8 cellular contexts compared by ENCODE assay signal in genomic region chr16:28317040-28317880, GRCh38. TPM values are rescaled to one million over a fixed set of nuclear protein-coding genes. Genes with fewer than 3 reads are reported as not detected.
DNase-seq lines count a peak whose midpoint lies in the region; ATAC-seq and TF ChIP-seq lines count a peak whose summit lies in the region.

No MANE protein-coding gene starts in this region.

- H3K4me1 ChIP-seq in esophagus squamous epithelium, result peaks cover 0 to 3% (median 0%) of the 10 kb centered on the region in 3 donors
- no peaks in the 10 kb centered on the region for H3K4me1 ChIP-seq in testis

- peak; percentile 78 to 87 (median 85) for TF ChIP-seq CTCF in esophagus squamous epithelium (IDR thresholded peaks at IDR 0.05)
- no peak for TF ChIP-seq CTCF in omental fat pad (IDR thresholded peaks at IDR 0.05)
- peak; percentile 50 to 86 (median 69) for TF ChIP-seq CTCF in testis (IDR thresholded peaks at IDR 0.05)

- WGBS in esophagus squamous epithelium, 2 donors, result 48 to 56% methylated on average over 2 to 18 of the region's 22 CpGs
- WGBS in testis, 2 donors, result 54 to 62% methylated on average over 16 to 22 of the region's 22 CpGs

- no peak overlapping the region for H3K4me3 ChIP-seq in esophagus squamous epithelium
- H3K4me3 ChIP-seq in testis, result no peak overlapping the region

- no peak overlapping the region for H3K27ac ChIP-seq in esophagus squamous epithelium
- no peak overlapping the region for H3K27ac ChIP-seq in testis

- H3K9me3 ChIP-seq in esophagus squamous epithelium (no peaks in the 10 kb centered on the region), testis (no peaks in the 10 kb centered on the region)

- H3K36me3 ChIP-seq in esophagus squamous epithelium (no peaks in the 10 kb centered on the region), testis (ENCODE audit: low read depth, missing control alignments) (no peaks in the 10 kb centered on the region)

- TF ChIP-seq POLR2A in esophagus squamous epithelium (IDR thresholded peaks at IDR 0.05) (no peak), testis (IDR thresholded peaks at IDR 0.05) (no peak)

- intact Hi-C loops in esophagus squamous epithelium (cut with DNase I), result no loop called here
- intact Hi-C loops in testis (cut with DNase I; ENCODE audit: low total_unique reads), result loop anchor here (5.0 kb wide), 1 partner anchor 40 kb away; no protein-coding TSS in a partner anchor

- ATAC-seq in omental fat pad (ENCODE audit: low FRiP score) (no peak), HG02678 (IDR thresholded peaks at IDR 0.05; ENCODE audit: unreplicated experiment) (no peak)

- no peaks in the 10 kb centered on the region for H3K27me3 ChIP-seq in esophagus squamous epithelium
- no peaks in the 10 kb centered on the region for H3K27me3 ChIP-seq in testis

- peak; percentile 73 for DNase-seq in NCI-H82 (lab: John Stamatoyannopoulos, UW)
- no peak for DNase-seq in NCI-H82 treated with DMSO at 0.1 percent for 48 hours (lab: John Stamatoyannopoulos, UW; ENCODE audit: unreplicated experiment)
- peak; percentile 54 for DNase-seq in NOMO-1 treated with dmso at 0.1 percent for 144 hours (lab: John Stamatoyannopoulos, UW; ENCODE audit: unreplicated experiment)
- DNase-seq in activated T-cell treated with anti-CD3 and anti-CD28 coated beads for 48 hours (ENCODE audit: low read depth), result peak; percentile 71
- DNase-seq in esophagus squamous epithelium (lab: John Stamatoyannopoulos, UW), result no peak
- DNase-seq in omental fat pad (ENCODE audit: low spot score), result peak; percentile 32
- DNase-seq in testis, result peak; percentile 70

RNA-seq across cellular contexts. Expression of gene SBK1, which starts 24.9 kb away (rescaled TPM):
- total RNA-seq in esophagus squamous epithelium, result under 1 TPM; 0.29 to 0.95 (median 0.48) TPM
- under 1 TPM in 3 of 4 donors, not detected in 1; 0.09 to 0.38 (median 0.12) TPM for total RNA-seq in omental fat pad
- total RNA-seq in testis, result 1 to 10 TPM; 4.6 to 8.1 TPM
- 4.1 TPM for polyA plus RNA-seq in testis (ENCODE audit: insufficient read depth, low read depth, low replicate concordance)

RNA-seq across cellular contexts. Expression of gene NPIPB6, which starts 46.0 kb away (rescaled TPM):
- total RNA-seq in esophagus squamous epithelium (1 to 10 TPM in 3 of 4 donors, under 1 TPM in 1; 0.21 to 3.8 (median 2.1) TPM), omental fat pad (1 to 10 TPM in 3 of 4 donors, not detected in 1; 2.7 to 3.1 (median 3.1) TPM), testis (10 to 100 TPM; 16.7 to 36.3 TPM)
- polyA plus RNA-seq in testis (ENCODE audit: insufficient read depth, low read depth, low replicate concordance), result 47.5 TPM

Comparison
In these comparisons a context has a peak if more than half of its experiments do, and no peak if none do; other contexts are left out.
1. DNase-seq: peak in NCI-H82 (single experiment), NOMO-1 treated with dmso at 0.1 percent for 144 hours (single experiment), activated T-cell treated with anti-CD3 and anti-CD28 coated beads for 48 hours (single experiment), omental fat pad (single experiment) and testis (single experiment); none in NCI-H82 treated with DMSO at 0.1 percent for 48 hours (single experiment) and esophagus squamous epithelium (single experiment).
2. CTCF ChIP-seq: peak in esophagus squamous epithelium (6 of 6) and testis (3 of 3); none in omental fat pad (0 of 3).